7 cellular contexts compared by ENCODE assay signal in the genomic region with DNA sequence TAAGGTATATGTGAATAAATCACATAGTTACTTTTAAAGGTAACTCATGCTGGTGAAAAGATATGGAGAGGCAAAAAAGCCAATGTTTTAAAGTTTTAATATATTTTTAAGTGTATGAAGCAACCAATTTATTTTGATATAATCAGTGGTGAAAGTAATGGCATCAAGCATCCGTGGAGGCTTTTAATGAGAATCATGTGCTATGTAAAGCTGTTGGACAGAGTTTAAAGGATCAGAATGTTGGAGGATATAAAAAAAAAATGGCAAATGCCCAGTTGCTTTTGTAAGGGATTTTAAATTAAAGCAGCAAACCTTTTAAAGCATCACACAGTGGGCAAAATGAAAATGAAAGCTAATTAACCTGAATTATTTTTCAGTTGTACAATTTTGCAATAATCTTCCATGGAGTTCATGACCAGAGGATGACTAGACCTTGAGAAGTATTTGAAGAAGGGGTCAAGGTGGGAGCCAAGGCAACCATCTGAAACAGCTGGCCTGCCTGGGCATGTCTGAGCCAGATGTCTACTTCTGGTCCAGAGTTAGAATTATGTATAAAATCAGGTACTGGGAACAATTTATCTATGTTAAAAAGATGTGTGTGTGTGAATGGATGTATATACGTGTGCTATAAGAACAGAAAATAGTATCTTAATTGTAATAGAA.
A peak's percentile ranks its signal among the peaks of the same experiment; 100 is the strongest.
DNase-seq lines count a peak whose midpoint lies in the region; FAIRE-seq and TF ChIP-seq lines count a peak whose summit lies in the region.
"Not testable (repeated sequence)": the region's sequence is repeated elsewhere in the genome, so short reads cannot be mapped to it uniquely, and the experiment has no call there.

No MANE protein-coding gene starts in this region.

- DNase-seq in GM03348 (ENCODE audit: low spot score) (peak; percentile 7), LHCN-M2 (ENCODE audit: low read depth) (peak; percentile 29), adipocyte (ENCODE audit: low read depth) (peak; percentile 62), bronchial epithelial cell (ENCODE audit: low read depth) (peak; percentile 55), fibroblast of gingiva (ENCODE audit: low read depth) (peak; percentile 35), foreskin fibroblast (peak; percentile 56 to 71), ovary (peak in 3 of 5 donors; percentile 19 to 43 (median 26))

- TF ChIP-seq EP300 in ovary (IDR thresholded peaks at IDR 0.05): not testable (repeated sequence)

- intact Hi-C loops in ovary (cut with DNase I): not testable (repeated sequence)

- 24 to 34% (median 28%) methylated on average over 2 of the region's 2 CpGs for WGBS in ovary, 3 donors

- not testable (repeated sequence) for H3K36me3 ChIP-seq in adipocyte (ENCODE audit: control insufficient read depth, insufficient read depth, low read length, severe bottlenecking); bronchial epithelial cell (ENCODE audit: control insufficient read depth, insufficient read depth, low read length); ovary

- H3K9me3 ChIP-seq in adipocyte (ENCODE audit: control insufficient read depth, low read length); ovary: not testable (repeated sequence)

- TF ChIP-seq POLR2A in ovary (IDR thresholded peaks at IDR 0.05): not testable (repeated sequence)

- not testable (repeated sequence) for FAIRE-seq in bronchial epithelial cell (lab: Jason Lieb, UNC)

- not testable (repeated sequence) for H3K9ac ChIP-seq in adipocyte (ENCODE audit: low read length)

- not testable (repeated sequence) for H3K4me3 ChIP-seq in adipocyte (ENCODE audit: low read length); bronchial epithelial cell (ENCODE audit: low read depth, low read length); foreskin fibroblast (ENCODE audit: low read depth in 1 of 2, low read length in 2 of 2); ovary

- H3K27ac ChIP-seq in ovary: not testable (repeated sequence)

- not testable (repeated sequence) for H3K27me3 ChIP-seq in adipocyte (replicated peaks; ENCODE audit: control insufficient read depth, insufficient read depth, low read length); bronchial epithelial cell (ENCODE audit: control insufficient read depth, insufficient read depth, low read length); ovary

- not testable (repeated sequence) for H3K4me1 ChIP-seq in adipocyte (ENCODE audit: control insufficient read depth, insufficient read depth, low read length); ovary (ENCODE audit: insufficient read depth)

- TF ChIP-seq CTCF in bronchial epithelial cell (IDR thresholded peaks at IDR 0.05; ENCODE audit: insufficient read depth, low read length, severe bottlenecking); foreskin fibroblast (IDR thresholded peaks at IDR 0.05; ENCODE audit: low read depth, low read length); ovary (IDR thresholded peaks at IDR 0.05): not testable (repeated sequence)

Comparison
In these comparisons a context has a peak if more than half of its experiments do, and no peak if none do; other contexts are left out.
1. DNase-seq: peak in every context shown above with its lines; median percentile 64 in foreskin fibroblast; 62 in adipocyte; 55 in bronchial epithelial cell; 35 in fibroblast of gingiva; 29 in LHCN-M2; 26 in ovary; 7 in GM03348.